In genomic region chr7:100118388-100119074, GRCh38 we compare ENCODE assay signal across 8 cellular contexts. TPM values are rescaled to one million over a fixed set of nuclear protein-coding genes. Genes with fewer than 3 reads are reported as not detected.
DNase-seq lines count a peak whose midpoint lies in the region; ATAC-seq lines count a peak whose summit lies in the region.

No MANE protein-coding gene starts in this region.

- peak overlapping the region; percentile 77 for H3K4me3 ChIP-seq in iPS-18c (ENCODE audit: insufficient read depth, low read depth, low read length)

- DNase-seq in SIG-M5 treated with dmso at 0.1 percent for 504 hours (lab: John Stamatoyannopoulos, UW; ENCODE audit: unreplicated experiment) (peak; percentile 53), SIG-M5 (lab: John Stamatoyannopoulos, UW) (no peak), substantia nigra (lab: John Stamatoyannopoulos, UW) (no peak), SK-N-DZ (ENCODE audit: low spot score) (no peak), Ammon's horn (ENCODE audit: low spot score) (no peak)
- DNase-seq in activated T-helper 2 cell treated with anti-CD3 and anti-CD28 coated beads, Interferon-gamma antibody, Interleukin-2, Interleukin-4, amounts not matched to agents 10 μg/mL and 5 μg/mL and 100 μg/mL, durations not matched to agents 14 hours and 24 hours and 36 hours (ENCODE audit: low spot score), result no peak

- no peaks in the 10 kb centered on the region for H3K9me3 Mint-ChIP-seq in activated T-helper 2 cell treated with anti-CD3 and anti-CD28 coated beads, Interferon-gamma antibody, Interleukin-2, Interleukin-4, amounts not matched to agents 10 μg/mL and 5 μg/mL and 100 μg/mL, durations not matched to agents 14 hours and 24 hours and 36 hours

- peaks cover 27% of the 10 kb centered on the region for H3K36me3 Mint-ChIP-seq in activated T-helper 2 cell treated with anti-CD3 and anti-CD28 coated beads, Interferon-gamma antibody, Interleukin-2, Interleukin-4, amounts not matched to agents 10 μg/mL and 5 μg/mL and 100 μg/mL, durations not matched to agents 14 hours and 24 hours and 36 hours (ENCODE audit: low read depth)

- H3K4me1 Mint-ChIP-seq in activated T-helper 2 cell treated with anti-CD3 and anti-CD28 coated beads, Interferon-gamma antibody, Interleukin-2, Interleukin-4, amounts not matched to agents 10 μg/mL and 5 μg/mL and 100 μg/mL, durations not matched to agents 14 hours and 24 hours and 36 hours (ENCODE audit: low read depth), result peaks cover 12% of the 10 kb centered on the region

- H3K27ac Mint-ChIP-seq in activated T-helper 2 cell treated with anti-CD3 and anti-CD28 coated beads, Interferon-gamma antibody, Interleukin-2, Interleukin-4, amounts not matched to agents 10 μg/mL and 5 μg/mL and 100 μg/mL, durations not matched to agents 14 hours and 24 hours and 36 hours, result peak overlapping the region; percentile 90

- intact Hi-C loops in activated T-helper 2 cell treated with anti-CD3 and anti-CD28 coated beads, Interferon-gamma antibody, Interleukin-2, Interleukin-4, amounts not matched to agents 10 μg/mL and 5 μg/mL and 100 μg/mL, durations not matched to agents 14 hours and 24 hours and 36 hours (cut with micrococcal nuclease), result loop anchor here (1.0 kb wide), 1 partner anchor 9 kb away; no protein-coding TSS in a partner anchor

- peak overlapping the region; percentile 97 for H3K4me3 Mint-ChIP-seq in activated T-helper 2 cell treated with anti-CD3 and anti-CD28 coated beads, Interferon-gamma antibody, Interleukin-2, Interleukin-4, amounts not matched to agents 10 μg/mL and 5 μg/mL and 100 μg/mL, durations not matched to agents 14 hours and 24 hours and 36 hours (ENCODE audit: low read depth)

- H3K27ac ChIP-seq in substantia nigra (ENCODE audit: low read depth, low read length, poor library complexity, severe bottlenecking), result peak overlapping the region; percentile 89

- H3K9me3 ChIP-seq in iPS-18c (ENCODE audit: control insufficient read depth, insufficient read depth, low read length), result no peaks in the 10 kb centered on the region

- no peaks in the 10 kb centered on the region for H3K27me3 Mint-ChIP-seq in activated T-helper 2 cell treated with anti-CD3 and anti-CD28 coated beads, Interferon-gamma antibody, Interleukin-2, Interleukin-4, amounts not matched to agents 10 μg/mL and 5 μg/mL and 100 μg/mL, durations not matched to agents 14 hours and 24 hours and 36 hours (ENCODE audit: low read depth)

- ATAC-seq in GM21576 (IDR thresholded peaks at IDR 0.05; ENCODE audit: unreplicated experiment), result no peak

RNA-seq across cellular contexts. Expression of gene TAF6, which starts 0.6 kb away (rescaled TPM):
- total RNA-seq in activated T-helper 2 cell treated with anti-CD3 and anti-CD28 coated beads, Interferon-gamma antibody, Interleukin-2, Interleukin-4, amounts not matched to agents 10 μg/mL and 5 μg/mL and 100 μg/mL, durations not matched to agents 14 hours and 24 hours and 36 hours, result 68.1 and 76.9 TPM in 2 replicates
- 76.5 and 98.2 TPM in 2 replicates for polyA plus RNA-seq in SK-N-DZ (2014; cell fraction: cytosol; rRNA removed)
- polyA plus RNA-seq in SK-N-DZ (2014; cell fraction: nucleus; rRNA removed), result 92.4 and 94.5 TPM in 2 replicates

RNA-seq across cellular contexts. Expression of gene CNPY4, which starts 0.9 kb away (rescaled TPM):
- total RNA-seq in activated T-helper 2 cell treated with anti-CD3 and anti-CD28 coated beads, Interferon-gamma antibody, Interleukin-2, Interleukin-4, amounts not matched to agents 10 μg/mL and 5 μg/mL and 100 μg/mL, durations not matched to agents 14 hours and 24 hours and 36 hours, result 17.0 and 19.1 TPM in 2 replicates
- polyA plus RNA-seq in SK-N-DZ (2014; cell fraction: cytosol; rRNA removed), result 21.9 and 22.6 TPM in 2 replicates
- 12.4 and 22.5 TPM in 2 replicates for polyA plus RNA-seq in SK-N-DZ (2014; cell fraction: nucleus; rRNA removed)

RNA-seq across cellular contexts. Expression of gene MBLAC1, which starts 8.2 kb away (rescaled TPM):
- total RNA-seq in activated T-helper 2 cell treated with anti-CD3 and anti-CD28 coated beads, Interferon-gamma antibody, Interleukin-2, Interleukin-4, amounts not matched to agents 10 μg/mL and 5 μg/mL and 100 μg/mL, durations not matched to agents 14 hours and 24 hours and 36 hours, result 2.8 and 2.9 TPM in 2 replicates
- polyA plus RNA-seq in SK-N-DZ (2014; cell fraction: cytosol; rRNA removed), result 0.54 and 3.1 TPM in 2 replicates
- 0.84 and 4.4 TPM in 2 replicates for polyA plus RNA-seq in SK-N-DZ (2014; cell fraction: nucleus; rRNA removed)

RNA-seq across cellular contexts. Expression of gene AP4M1, which starts 17.1 kb away (rescaled TPM):
- 12.2 and 16.4 TPM in 2 replicates for total RNA-seq in activated T-helper 2 cell treated with anti-CD3 and anti-CD28 coated beads, Interferon-gamma antibody, Interleukin-2, Interleukin-4, amounts not matched to agents 10 μg/mL and 5 μg/mL and 100 μg/mL, durations not matched to agents 14 hours and 24 hours and 36 hours
- 39.4 and 39.9 TPM in 2 replicates for polyA plus RNA-seq in SK-N-DZ (2014; cell fraction: cytosol; rRNA removed)
- 52.2 and 119 TPM in 2 replicates for polyA plus RNA-seq in SK-N-DZ (2014; cell fraction: nucleus; rRNA removed)

RNA-seq across cellular contexts. Expression of gene MCM7, which starts 17.3 kb away (rescaled TPM):
- total RNA-seq in activated T-helper 2 cell treated with anti-CD3 and anti-CD28 coated beads, Interferon-gamma antibody, Interleukin-2, Interleukin-4, amounts not matched to agents 10 μg/mL and 5 μg/mL and 100 μg/mL, durations not matched to agents 14 hours and 24 hours and 36 hours, result 383 and 389 TPM in 2 replicates
- polyA plus RNA-seq in SK-N-DZ (2014; cell fraction: cytosol; rRNA removed), result 527 and 558 TPM in 2 replicates
- 941 and 957 TPM in 2 replicates for polyA plus RNA-seq in SK-N-DZ (2014; cell fraction: nucleus; rRNA removed)
